ENCODE assay signal across 8 cellular contexts in the genomic region with DNA sequence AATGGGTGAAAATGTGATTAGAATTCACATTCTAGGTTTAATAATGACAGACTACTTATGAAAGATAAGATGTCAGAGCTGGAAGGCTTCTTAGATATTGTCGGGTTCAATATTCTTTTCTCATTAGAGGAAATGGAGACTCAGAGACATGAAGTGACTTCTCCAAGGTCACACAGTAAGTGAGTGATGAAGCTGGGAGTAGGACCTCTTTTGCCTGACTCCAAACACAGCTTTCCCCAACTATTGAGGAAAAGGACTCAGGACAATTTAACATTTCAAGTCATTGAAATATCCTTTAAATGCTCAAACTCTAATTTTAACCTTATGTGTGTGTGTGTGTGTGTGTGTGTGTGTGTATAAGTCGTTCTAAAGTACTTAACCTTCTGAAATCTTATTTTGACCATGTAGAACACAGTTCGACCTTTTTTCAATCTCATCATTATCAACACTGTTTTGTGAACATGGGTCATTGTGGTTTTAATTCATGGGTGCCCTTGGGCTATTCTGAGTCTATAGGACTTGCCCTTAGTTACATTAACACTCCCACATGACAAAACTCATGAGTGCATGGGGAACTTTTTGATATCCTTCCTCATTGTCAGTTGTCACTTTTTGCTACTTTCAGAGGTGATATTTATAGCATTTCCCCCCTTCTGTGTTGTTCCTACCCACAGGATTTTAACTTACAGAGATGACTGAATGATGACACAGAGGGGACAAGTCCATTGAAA. TPM values are rescaled to one million over a fixed set of nuclear protein-coding genes. Genes with fewer than 3 reads are reported as not detected.
DNase-seq lines count a peak whose midpoint lies in the region; ATAC-seq and TF ChIP-seq lines count a peak whose summit lies in the region.

No MANE protein-coding gene starts in this region.

- no peak overlapping the region for H3K4me3 ChIP-seq in heart left ventricle
- H3K4me3 ChIP-seq in upper lobe of left lung, result no peak overlapping the region

- TF ChIP-seq POLR2A in heart left ventricle (IDR thresholded peaks at IDR 0.05) (no peak), upper lobe of left lung (IDR thresholded peaks at IDR 0.05) (no peak)

- H3K9me3 ChIP-seq in heart left ventricle (no peaks in the 10 kb centered on the region), upper lobe of left lung (no peaks in the 10 kb centered on the region)

- intact Hi-C loops in heart left ventricle (cut with DNase I), result loop anchor here in 3 of 10 donors (5.0 to 10.0 kb wide), 4 partner anchors 36 to 54 kb away; partner anchors contain the start of gene LRCH1 (in 3 of the 3)
- intact Hi-C loops in left cardiac atrium (cut with DNase I), result loop anchor here (10.0 kb wide), 2 partner anchors 51 to 59 kb away; partner anchors contain the start of gene LRCH1 (in 2 of the 2)

- peak in 1 of 4 donors; percentile 9 for TF ChIP-seq EP300 in upper lobe of left lung (IDR thresholded peaks at IDR 0.05)

- TF ChIP-seq CTCF in heart left ventricle (IDR thresholded peaks at IDR 0.05), result no peak
- no peak for TF ChIP-seq CTCF in foreskin keratinocyte (conservative IDR thresholded peaks at IDR 0.05)
- TF ChIP-seq CTCF in upper lobe of left lung (IDR thresholded peaks at IDR 0.05), result no peak

- ATAC-seq in heart left ventricle (peak in 1 of 4 donors; percentile 4), left cardiac atrium (no peak), HG03342 (IDR thresholded peaks at IDR 0.05; ENCODE audit: unreplicated experiment) (peak; percentile 35), foreskin keratinocyte (peak; percentile 34), upper lobe of left lung (ENCODE audit: low FRiP score in 2 of 2) (peak in 1 of 2 donors; percentile 56)

- WGBS in heart left ventricle, 4 donors, result 58 to 75% (median 61%) methylated on average over 3 of the region's 3 CpGs
- WGBS in upper lobe of left lung, 2 donors, result 57 to 71% methylated on average over 3 of the region's 3 CpGs

- peak overlapping the region; percentile 20 to 72 (median 61) for H3K27ac ChIP-seq in heart left ventricle
- no peak overlapping the region for H3K27ac ChIP-seq in foreskin keratinocyte
- H3K27ac ChIP-seq in upper lobe of left lung, result peak overlapping the region; percentile 47 to 77 (median 57)

- H3K4me1 ChIP-seq in heart left ventricle (peaks cover 15 to 89% (median 74%) of the 10 kb centered on the region in 12 donors), foreskin keratinocyte (peaks cover 35% of the 10 kb centered on the region), upper lobe of left lung (peaks cover 37 to 76% (median 64%) of the 10 kb centered on the region in 4 donors)

- no peak for DNase-seq in heart left ventricle
- no peak for DNase-seq in left cardiac atrium
- DNase-seq in foreskin keratinocyte, result no peak
- DNase-seq in upper lobe of left lung, result no peak
- no peak for DNase-seq in effector CD4-positive, alpha-beta T cell
- no peak for DNase-seq in NK-92 treated with Interleukin-12 subunit alpha and Interleukin-12 subunit beta, amount 100 ng/mL, for 24 hours (lab: John Stamatoyannopoulos, UW)
- no peak for DNase-seq in hepatic stellate cell (ENCODE audit: low spot score)

- no peaks in the 10 kb centered on the region for H3K36me3 ChIP-seq in heart left ventricle
- no peaks in the 10 kb centered on the region for H3K36me3 ChIP-seq in upper lobe of left lung

- H3K27me3 ChIP-seq in heart left ventricle (no peaks in the 10 kb centered on the region), foreskin keratinocyte (no peaks in the 10 kb centered on the region), upper lobe of left lung (no peaks in the 10 kb centered on the region)

RNA-seq across cellular contexts. Expression of gene LRCH1, which starts 53.0 kb away (rescaled TPM):
- total RNA-seq in heart left ventricle (10 to 100 TPM in 8 of 9 donors, 1 to 10 TPM in 1; 9.8 to 20.1 (median 12.9) TPM), left cardiac atrium (10 to 100 TPM; 10.8 to 13.7 TPM), foreskin keratinocyte (13.8 and 15.8 TPM in 2 replicates), upper lobe of left lung (10 to 100 TPM; 17.2 to 27.0 (median 22.7) TPM)
- polyA plus RNA-seq in heart left ventricle (1 to 10 TPM; 4.5 to 6.4 TPM), foreskin keratinocyte (3.9 and 5.3 TPM in 2 replicates)

Comparison
In these comparisons a context has a peak if more than half of its experiments do, and no peak if none do; other contexts are left out.
1. ATAC-seq: peak in HG03342 (single experiment) and foreskin keratinocyte (single experiment); none in left cardiac atrium (0 of 2).